Comparison of ENCODE assay signal across 1 cellular context in the genomic region with DNA sequence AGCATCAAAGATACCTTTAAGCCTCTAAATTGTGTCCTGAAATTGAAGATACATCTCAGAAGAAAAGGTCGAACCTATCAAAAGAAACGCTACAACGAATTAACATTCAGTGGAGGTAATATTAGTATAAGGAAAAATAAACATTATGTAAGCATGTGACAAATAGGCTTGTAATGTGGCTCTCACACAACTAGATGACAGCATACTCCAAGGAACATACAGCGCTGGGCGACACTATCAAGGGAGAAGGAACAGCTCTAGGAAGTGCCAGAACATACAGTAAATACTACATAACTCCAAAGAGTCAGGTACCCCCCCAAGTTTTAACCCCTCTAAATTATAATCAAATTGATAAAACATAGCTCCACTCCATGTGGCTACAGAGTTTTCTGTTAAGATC.
TF ChIP-seq lines count a peak whose summit lies in the region.

No MANE protein-coding gene starts in this region.

TF ChIP-seq in K562, 482 proteins besides CTCF, POLR2A, EP300 and RAD21 (continued from another document):
- TF ChIP-seq, protein P1, sequence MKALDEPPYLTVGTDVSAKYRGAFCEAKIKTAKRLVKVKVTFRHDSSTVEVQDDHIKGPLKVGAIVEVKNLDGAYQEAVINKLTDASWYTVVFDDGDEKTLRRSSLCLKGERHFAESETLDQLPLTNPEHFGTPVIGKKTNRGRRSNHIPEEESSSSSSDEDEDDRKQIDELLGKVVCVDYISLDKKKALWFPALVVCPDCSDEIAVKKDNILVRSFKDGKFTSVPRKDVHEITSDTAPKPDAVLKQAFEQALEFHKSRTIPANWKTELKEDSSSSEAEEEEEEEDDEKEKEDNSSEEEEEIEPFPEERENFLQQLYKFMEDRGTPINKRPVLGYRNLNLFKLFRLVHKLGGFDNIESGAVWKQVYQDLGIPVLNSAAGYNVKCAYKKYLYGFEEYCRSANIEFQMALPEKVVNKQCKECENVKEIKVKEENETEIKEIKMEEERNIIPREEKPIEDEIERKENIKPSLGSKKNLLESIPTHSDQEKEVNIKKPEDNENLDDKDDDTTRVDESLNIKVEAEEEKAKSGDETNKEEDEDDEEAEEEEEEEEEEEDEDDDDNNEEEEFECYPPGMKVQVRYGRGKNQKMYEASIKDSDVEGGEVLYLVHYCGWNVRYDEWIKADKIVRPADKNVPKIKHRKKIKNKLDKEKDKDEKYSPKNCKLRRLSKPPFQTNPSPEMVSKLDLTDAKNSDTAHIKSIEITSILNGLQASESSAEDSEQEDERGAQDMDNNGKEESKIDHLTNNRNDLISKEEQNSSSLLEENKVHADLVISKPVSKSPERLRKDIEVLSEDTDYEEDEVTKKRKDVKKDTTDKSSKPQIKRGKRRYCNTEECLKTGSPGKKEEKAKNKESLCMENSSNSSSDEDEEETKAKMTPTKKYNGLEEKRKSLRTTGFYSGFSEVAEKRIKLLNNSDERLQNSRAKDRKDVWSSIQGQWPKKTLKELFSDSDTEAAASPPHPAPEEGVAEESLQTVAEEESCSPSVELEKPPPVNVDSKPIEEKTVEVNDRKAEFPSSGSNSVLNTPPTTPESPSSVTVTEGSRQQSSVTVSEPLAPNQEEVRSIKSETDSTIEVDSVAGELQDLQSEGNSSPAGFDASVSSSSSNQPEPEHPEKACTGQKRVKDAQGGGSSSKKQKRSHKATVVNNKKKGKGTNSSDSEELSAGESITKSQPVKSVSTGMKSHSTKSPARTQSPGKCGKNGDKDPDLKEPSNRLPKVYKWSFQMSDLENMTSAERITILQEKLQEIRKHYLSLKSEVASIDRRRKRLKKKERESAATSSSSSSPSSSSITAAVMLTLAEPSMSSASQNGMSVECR (CRISPR knock-in tag; IDR thresholded peaks at IDR 0.05): no peak
- TF ChIP-seq ZNF347 (CRISPR knock-in tag; IDR thresholded peaks at IDR 0.05; ENCODE audit: low read depth) (no peak), IFI16 (CRISPR knock-in tag; IDR thresholded peaks at IDR 0.05) (no peak), CBX5 (IDR thresholded peaks at IDR 0.05; ENCODE audit: borderline replicate concordance, low read depth) (no peak), ZNF75A (CRISPR knock-in tag; IDR thresholded peaks at IDR 0.05) (no peak), MCM7 (IDR thresholded peaks at IDR 0.05) (no peak), ZBED1 (IDR thresholded peaks at IDR 0.05) (no peak), ZNF175 (CRISPR knock-in tag; IDR thresholded peaks at IDR 0.05; ENCODE audit: low read depth) (no peak)
